ENCODE assay signal across 15 cellular contexts in genomic region chr5:115873392-115873791, GRCh38. TPM values are rescaled to one million over a fixed set of nuclear protein-coding genes. Genes with fewer than 3 reads are reported as not detected.
DNase-seq lines count a peak whose midpoint lies in the region; ATAC-seq and TF ChIP-seq lines count a peak whose summit lies in the region.
"Had no signal": no experiment of that assay in that cellular context is flagged by ENCODE, and none has a peak within 500 bp of the region (broad histone marks: within the 10 kb centered on the region; RNA-seq: fewer than 3 reads in every experiment).

No MANE protein-coding gene starts in this region.

- ATAC-seq in stimulated activated naive CD8-positive, alpha-beta T cell treated with anti-CD3 and anti-CD28 coated beads, Interleukin-15, amount 100 ng/mL, for 72 hours: no peak
- ATAC-seq: activated CD8-positive, alpha-beta memory T cell treated with anti-CD3 and anti-CD28 coated beads, Interleukin-2, amount 10 ng/mL, durations not matched to agents 7 days and 5 days; left ventricle myocardium superior had no signal

- H3K9me3 Mint-ChIP-seq in stimulated activated naive CD8-positive, alpha-beta T cell treated with anti-CD3 and anti-CD28 coated beads, Interleukin-15, amount 100 ng/mL, for 72 hours: peaks cover under 1 to 4% of the 10 kb centered on the region in 2 donors
- peaks cover 0 to 7% (median 3%) of the 10 kb centered on the region in 7 donors for H3K9me3 Mint-ChIP-seq in CD14-positive monocyte

- no peak overlapping the region for H3K27ac ChIP-seq in vagina
- H3K27ac ChIP-seq: ovary had no signal

- no peaks in the 10 kb centered on the region for H3K9me3 ChIP-seq in BE2C
- H3K9me3 ChIP-seq in vagina: no peaks in the 10 kb centered on the region
- H3K9me3 ChIP-seq: ovary had no signal

- no peaks in the 10 kb centered on the region for H3K4me1 Mint-ChIP-seq in stimulated activated naive CD8-positive, alpha-beta T cell treated with anti-CD3 and anti-CD28 coated beads, Interleukin-15, amount 100 ng/mL, for 72 hours
- H3K4me1 Mint-ChIP-seq in CD14-positive monocyte: no peaks in the 10 kb centered on the region

- no peaks in the 10 kb centered on the region for H3K27me3 Mint-ChIP-seq in stimulated activated naive CD8-positive, alpha-beta T cell treated with anti-CD3 and anti-CD28 coated beads, Interleukin-15, amount 100 ng/mL, for 72 hours
- H3K27me3 Mint-ChIP-seq in CD14-positive monocyte (ENCODE audit: low read depth in 3 of 3): peaks cover 0 to 1% (median 0%) of the 10 kb centered on the region in 3 donors
- H3K27me3 Mint-ChIP-seq: activated CD8-positive, alpha-beta memory T cell treated with anti-CD3 and anti-CD28 coated beads, Interleukin-2, amount 10 ng/mL, durations not matched to agents 7 days and 5 days had no signal

- intact Hi-C loops in vagina (cut with DNase I): no loop called here
- intact Hi-C loops in CD14-positive monocyte (cut with micrococcal nuclease): no loop called here

- no peak overlapping the region for H3K4me3 Mint-ChIP-seq in stimulated activated naive CD8-positive, alpha-beta T cell treated with anti-CD3 and anti-CD28 coated beads, Interleukin-15, amount 100 ng/mL, for 72 hours
- H3K4me3 Mint-ChIP-seq in CD14-positive monocyte: no peak overlapping the region
- H3K4me3 Mint-ChIP-seq: activated CD8-positive, alpha-beta memory T cell treated with anti-CD3 and anti-CD28 coated beads, Interleukin-2, amount 10 ng/mL, durations not matched to agents 7 days and 5 days had no signal

- TF ChIP-seq POLR2A in vagina (IDR thresholded peaks at IDR 0.05): no peak

- H3K4me3 ChIP-seq in AG10803 (ENCODE audit: low read length): no peak overlapping the region
- H3K4me3 ChIP-seq in BE2C (ENCODE audit: low read depth, low read length): no peak overlapping the region
- H3K4me3 ChIP-seq in vagina: no peak overlapping the region
- H3K4me3 ChIP-seq: ovary had no signal

- H3K36me3 ChIP-seq in BE2C (no peaks in the 10 kb centered on the region), vagina (peaks cover 0 to 20% of the 10 kb centered on the region in 2 donors)
- H3K36me3 ChIP-seq: ovary had no signal

- TF ChIP-seq CTCF in AG10803 (conservative IDR thresholded peaks at IDR 0.05; ENCODE audit: low read length) (no peak), BE2C (IDR thresholded peaks at IDR 0.05; ENCODE audit: low read depth, low read length) (no peak), vagina (IDR thresholded peaks at IDR 0.05) (no peak), CD14-positive monocyte (IDR thresholded peaks at IDR 0.05) (no peak)

- no peaks in the 10 kb centered on the region for H3K27me3 ChIP-seq in BE2C
- no peaks in the 10 kb centered on the region for H3K27me3 ChIP-seq in vagina
- H3K27me3 ChIP-seq: ovary had no signal

- H3K36me3 Mint-ChIP-seq in CD14-positive monocyte: peaks cover 46 to 58% of the 10 kb centered on the region in 2 donors

- H3K4me1 ChIP-seq in BE2C: no peaks in the 10 kb centered on the region
- no peaks in the 10 kb centered on the region for H3K4me1 ChIP-seq in vagina

- no peak overlapping the region for H3K27ac Mint-ChIP-seq in stimulated activated naive CD8-positive, alpha-beta T cell treated with anti-CD3 and anti-CD28 coated beads, Interleukin-15, amount 100 ng/mL, for 72 hours
- H3K27ac Mint-ChIP-seq in CD14-positive monocyte: no peak overlapping the region
- H3K27ac Mint-ChIP-seq: activated CD8-positive, alpha-beta memory T cell treated with anti-CD3 and anti-CD28 coated beads, Interleukin-2, amount 10 ng/mL, durations not matched to agents 7 days and 5 days had no signal

- DNase-seq in AG10803 (ENCODE audit: low read depth) (peak; percentile 15), HS-5 (ENCODE audit: low read depth) (peak; percentile 33), RPMI7951 (ENCODE audit: low read depth) (peak; percentile 23), iris pigment epithelial cell (ENCODE audit: low read depth) (peak; percentile 77), BE2C (no peak), vagina (ENCODE audit: extremely low spot score in 2 of 2) (no peak), CD14-positive monocyte (ENCODE audit: low spot score) (no peak)
- no peak for DNase-seq in stimulated activated naive CD8-positive, alpha-beta T cell treated with anti-CD3 and anti-CD28 coated beads, Interleukin-15, amount 100 ng/mL, for 72 hours
- DNase-seq: activated CD8-positive, alpha-beta memory T cell treated with anti-CD3 and anti-CD28 coated beads, Interleukin-2, amount 10 ng/mL, durations not matched to agents 7 days and 5 days; C1 segment of cervical spinal cord; H7; Kasumi-1; left ventricle myocardium superior; ovary; stimulated activated CD4-positive, alpha-beta T cell treated with anti-CD3 and anti-CD28 coated beads, Interleukin-4, amount 100 ng/mL, for 1 hour had no signal

RNA-seq across cellular contexts. Expression of gene AP3S1, which starts 31.7 kb away (rescaled TPM):
- total RNA-seq in RPMI7951 (2014; rRNA removed; shearing (Covaris generic)): 132 and 135 TPM in 2 replicates
- polyA plus RNA-seq in BE2C (2012; ENCODE audit: insufficient read depth, insufficient read length, low read depth): 15.4 TPM
- 36.8 TPM for total RNA-seq in vagina
- polyA plus RNA-seq in CD14-positive monocyte: 10 to 100 TPM; 84.8 to 86.1 TPM

RNA-seq across cellular contexts. Expression of gene ATG12, which starts 32.0 kb away (rescaled TPM):
- total RNA-seq in RPMI7951 (2014; rRNA removed; shearing (Covaris generic)): 58.7 and 64.4 TPM in 2 replicates
- 34.5 TPM for polyA plus RNA-seq in BE2C (2012; ENCODE audit: insufficient read depth, insufficient read length, low read depth)
- 50.6 TPM for total RNA-seq in vagina
- polyA plus RNA-seq in CD14-positive monocyte: 100 to 1,000 TPM; 101 to 143 TPM

RNA-seq across cellular contexts. Expression of gene CDO1, which starts 56.9 kb away (rescaled TPM):
- 1.9 and 2.6 TPM in 2 replicates for total RNA-seq in RPMI7951 (2014; rRNA removed; shearing (Covaris generic))
- polyA plus RNA-seq in BE2C (2012; ENCODE audit: insufficient read depth, insufficient read length, low read depth): not detected
- 16.0 TPM for total RNA-seq in vagina
- not detected for polyA plus RNA-seq in CD14-positive monocyte

Comparison
In these comparisons a context has a peak if more than half of its experiments do, and no peak if none do; other contexts are left out.
1. DNase-seq: peak in AG10803 (single experiment), HS-5 (single experiment), RPMI7951 (single experiment) and iris pigment epithelial cell (single experiment); none in BE2C (single experiment), stimulated activated naive CD8-positive, alpha-beta T cell treated with anti-CD3 and anti-CD28 coated beads, Interleukin-15, amount 100 ng/mL, for 72 hours (0 of 2), vagina (0 of 2) and CD14-positive monocyte (single experiment).